Comparison of ENCODE assay signal across 17 cellular contexts in genomic region chr11:119114351-119114750, GRCh38. TPM values are rescaled to one million over a fixed set of nuclear protein-coding genes. Genes with fewer than 3 reads are reported as not detected.
"Had no signal": no experiment of that assay in that cellular context is flagged by ENCODE, and none has a peak within 500 bp of the region (broad histone marks: within the 10 kb centered on the region; RNA-seq: fewer than 3 reads in every experiment).

No MANE protein-coding gene starts in this region.

- H3K4me3 Mint-ChIP-seq: immature natural killer cell; memory B cell; naive B cell; stimulated activated naive CD8-positive, alpha-beta T cell treated with anti-CD3 and anti-CD28 coated beads, Interleukin-15, Interleukin-2, amounts not matched to agents 100 ng/mL and 50 ng/mL, for 24 hours had no signal

- H3K27me3 Mint-ChIP-seq: activated CD4-positive, alpha-beta memory T cell treated with anti-CD3 and anti-CD28 coated beads for 36 hours; memory B cell; naive B cell; stimulated activated naive CD8-positive, alpha-beta T cell treated with anti-CD3 and anti-CD28 coated beads, Interleukin-15, Interleukin-2, amounts not matched to agents 100 ng/mL and 50 ng/mL, for 24 hours had no signal

- DNase-seq: activated CD4-positive, alpha-beta memory T cell treated with anti-CD3 and anti-CD28 coated beads for 36 hours; activated CD4-positive, CD25-positive, alpha-beta regulatory T cell treated with anti-CD3 and anti-CD28 coated beads, Interleukin-2, amount 50 U/mL, for 72 hours; activated CD8-positive, alpha-beta memory T cell treated with anti-CD3 and anti-CD28 coated beads, Interleukin-2, amount 50 U/mL, for 4 hours; activated T-cell treated with anti-CD3 and anti-CD28 coated beads, Interleukin-2, amount 50 U/mL, for 48 hours; effector memory CD4-positive, alpha-beta T cell; immature natural killer cell; mucosa of descending colon; naive B cell; right lobe of liver; small intestine; stimulated activated CD4-positive, alpha-beta T cell treated with anti-CD3 and anti-CD28 coated beads, Interleukin-15, amount 100 ng/mL, for 24 hours; stimulated activated CD4-positive, alpha-beta T cell treated with anti-CD3 and anti-CD28 coated beads, Interleukin-2, amount 100 ng/mL, for 48 hours; transverse colon; uterus had no signal

- FAIRE-seq: small intestine had no signal

- ATAC-seq: mucosa of descending colon, right lobe of liver had no signal

- H3K27ac Mint-ChIP-seq: memory B cell; naive B cell; stimulated activated naive CD8-positive, alpha-beta T cell treated with anti-CD3 and anti-CD28 coated beads, Interleukin-15, Interleukin-2, amounts not matched to agents 100 ng/mL and 50 ng/mL, for 24 hours had no signal

- H3K9me3 Mint-ChIP-seq: activated CD4-positive, alpha-beta memory T cell treated with anti-CD3 and anti-CD28 coated beads for 36 hours; immature natural killer cell; memory B cell; naive B cell; stimulated activated naive CD8-positive, alpha-beta T cell treated with anti-CD3 and anti-CD28 coated beads, Interleukin-15, Interleukin-2, amounts not matched to agents 100 ng/mL and 50 ng/mL, for 24 hours had no signal

RNA-seq across cellular contexts. Expression of gene ABCG4, which starts 34.5 kb away (rescaled TPM):
- total RNA-seq: activated CD4-positive, alpha-beta memory T cell treated with anti-CD3 and anti-CD28 coated beads for 36 hours; T-helper 1 cell treated with Interleukin-12 subunit alpha and Interleukin-12 subunit beta and Interleukin-4 antibody, amounts not matched to agents 30 ng/mL and 1 ng/mL, for 36 hours had no signal
